Comparison of ENCODE assay signal across 26 cellular contexts in the genomic region with DNA sequence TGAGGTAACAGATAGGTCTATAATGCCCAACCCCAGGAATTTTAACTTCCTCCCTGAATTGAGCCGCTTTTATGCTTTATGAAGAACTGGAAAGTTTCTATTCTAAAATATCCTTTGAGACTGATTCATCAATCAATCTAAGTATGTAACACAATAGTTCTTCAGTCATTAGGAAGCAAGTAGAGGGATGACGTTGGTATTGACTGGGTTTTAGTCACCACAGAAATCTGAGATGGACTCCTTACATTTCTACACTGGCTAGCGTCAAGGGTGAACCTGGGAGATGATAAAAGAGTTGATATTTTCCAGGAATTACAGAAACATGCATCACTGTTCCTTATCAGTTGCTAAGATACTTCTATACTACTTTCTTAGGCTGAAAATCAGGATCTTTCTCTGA.
A peak's percentile ranks its signal among the peaks of the same experiment; 100 is the strongest.
DNase-seq lines count a peak whose midpoint lies in the region; ATAC-seq and TF ChIP-seq lines count a peak whose summit lies in the region.
"Had no signal": no experiment of that assay in that cellular context is flagged by ENCODE, and none has a peak within 500 bp of the region (broad histone marks: within the 10 kb centered on the region; RNA-seq: fewer than 3 reads in every experiment).

No MANE protein-coding gene starts in this region.

- no peak overlapping the region for H4K8ac ChIP-seq in IMR-90 (ENCODE audit: low read depth in 2 of 2, low read length in 2 of 2)

- no peaks in the 10 kb centered on the region for H3K79me1 ChIP-seq in IMR-90 (ENCODE audit: low read depth in 1 of 2, low read length in 2 of 2)

- no peak overlapping the region for H2AK5ac ChIP-seq in IMR-90 (ENCODE audit: low read depth, low read length)

- no peak overlapping the region for H3K27ac ChIP-seq in IMR-90 (ENCODE audit: insufficient read depth, low read length)
- H3K27ac ChIP-seq: A549 had no signal

- no peak overlapping the region for H3K56ac ChIP-seq in IMR-90 (ENCODE audit: extremely low read depth, insufficient read depth, low read length)

- no peak overlapping the region for H3K4me3 ChIP-seq in IMR-90 (ENCODE audit: insufficient read depth, low read depth, low read length)
- no peak overlapping the region for H3K4me3 ChIP-seq in epithelial cell of esophagus (ENCODE audit: low read length)
- H3K4me3 ChIP-seq: A549, GM12878 had no signal

- DNase-seq in IMR-90 (no peak), amniotic epithelial cell (ENCODE audit: low read depth) (peak; percentile 53), epithelial cell of esophagus (ENCODE audit: low read depth) (peak; percentile 9), stromal cell of bone marrow (ENCODE audit: low read depth) (peak; percentile 6), NCI-H1436 (lab: John Stamatoyannopoulos, UW) (no peak), NCI-H69 (lab: John Stamatoyannopoulos, UW) (no peak)
- DNase-seq: AML-193; C1 segment of cervical spinal cord; Caco-2; CD4-positive, alpha-beta memory T cell; DMS 273 treated with DMSO at 0.1 percent for 48 hours; DMS79; EL; GDM1; HCEC 1CT; Karpas-422; NCI-H1092 treated with DMSO at 0.1 percent for 48 hours; NCI-H1436 treated with DMSO at 0.1 percent for 48 hours; NCI-H187 treated with DMSO at 0.1 percent for 48 hours; NCI-H446; NCI-H524 treated with DMSO at 0.1 percent for 48 hours; SHP77 treated with DMSO at 0.1 percent for 48 hours had no signal

- H2AFZ ChIP-seq in IMR-90 (replicated peaks; ENCODE audit: low read length, poor library complexity), result no peak overlapping the region

- H2BK20ac ChIP-seq in IMR-90 (ENCODE audit: low read depth, low read length), result no peak overlapping the region

- TF ChIP-seq POLR2A in IMR-90 (IDR thresholded peaks at IDR 0.05; ENCODE audit: low read depth, low read length), result no peak

- 0 out of 2 replicates have a peak overlapping the region, but pooled peaks have one; percentile 25 for H3K14ac ChIP-seq in IMR-90 (replicated peaks; ENCODE audit: low read depth, low read length)

- no peaks in the 10 kb centered on the region for H3K27me3 ChIP-seq in IMR-90 (ENCODE audit: control insufficient read depth, insufficient read depth, low read length)

- no CpG with 5 or more reads among the region's 3 CpGs for WGBS in IMR-90 (ENCODE audit: extremely low coverage in 2 of 2, insufficient read length in 1 of 2), 2 experiments

- no peak overlapping the region for H4K5ac ChIP-seq in IMR-90 (ENCODE audit: low read depth, low read length)

- no TSS peak for BruUV-seq in IMR-90 (replicated peaks; lab: Mats Ljungman, UMichigan)

- no peak overlapping the region for H3K4me2 ChIP-seq in IMR-90 (ENCODE audit: low read depth, low read length)
- H3K4me2 ChIP-seq: A549 had no signal

- H3K23ac ChIP-seq in IMR-90 (ENCODE audit: low read depth, low read length), result no peak overlapping the region

- no peak overlapping the region for H3K4ac ChIP-seq in IMR-90 (ENCODE audit: low read depth, low read length)

- no peaks in the 10 kb centered on the region for H3K4me1 ChIP-seq in IMR-90 (ENCODE audit: control insufficient read depth, insufficient read depth, low read length)
- H3K4me1 ChIP-seq: A549, Caco-2 had no signal

- no peak for TF ChIP-seq RAD21 in IMR-90 (IDR thresholded peaks at IDR 0.05; ENCODE audit: low read length)

- no peak overlapping the region for H3K9ac ChIP-seq in IMR-90 (ENCODE audit: low read depth, low read length)

- H2BK15ac ChIP-seq in IMR-90 (ENCODE audit: low read depth, low read length), result no peak overlapping the region

- no peak for ATAC-seq in IMR-90 (ENCODE audit: low read depth)
- no peak for ATAC-seq in GM18868 (IDR thresholded peaks at IDR 0.05; ENCODE audit: unreplicated experiment)
- ATAC-seq: A549, GM12878, Panc1 had no signal

- no peaks in the 10 kb centered on the region for H4K20me1 ChIP-seq in IMR-90 (ENCODE audit: insufficient read depth, low read length)

- H2BK5ac ChIP-seq in IMR-90 (ENCODE audit: low read depth, low read length, poor library complexity, severe bottlenecking), result no peak overlapping the region

- no peak overlapping the region for H3K18ac ChIP-seq in IMR-90 (ENCODE audit: low read depth, low read length)

- no peaks in the 10 kb centered on the region for H3K9me3 ChIP-seq in IMR-90 (ENCODE audit: control insufficient read depth, insufficient read depth, low read length)
- H3K9me3 ChIP-seq: A549, Caco-2 had no signal

- no peak overlapping the region for H4K91ac ChIP-seq in IMR-90 (ENCODE audit: insufficient read depth, low read depth, low read length)

- no peaks in the 10 kb centered on the region for H3K36me3 ChIP-seq in IMR-90 (ENCODE audit: control insufficient read depth, insufficient read depth, low read length)

- H2AK9ac ChIP-seq in IMR-90 (replicated peaks; ENCODE audit: low read depth, low read length, poor library complexity), result no peak overlapping the region

- TF ChIP-seq CTCF in IMR-90 (conservative IDR thresholded peaks at IDR 0.05; ENCODE audit: low read depth, low read length) (no peak), epithelial cell of esophagus (IDR thresholded peaks at IDR 0.05; ENCODE audit: insufficient read depth, low read depth, low read length, missing control alignments) (no peak)

- no peaks in the 10 kb centered on the region for H3K9me1 ChIP-seq in IMR-90 (ENCODE audit: insufficient read depth, low read length)

- POLR2A ChIA-PET in IMR-90 (lab: Charles Lee; ENCODE audit: unreplicated experiment), result no interaction called here

- in situ Hi-C loops in IMR-90 (cut with MboI; ENCODE audit: low sequenced_read_pairs), result no loop called here

- H2BK120ac ChIP-seq in IMR-90 (ENCODE audit: low read depth, low read length), result no peak overlapping the region

- CTCF ChIA-PET in IMR-90 (lab: Yijun Ruan, JAX), result interaction anchor here (0.8 kb wide), 2 partner anchors 45 to 263 kb away, joined by 3 read pairs; no protein-coding TSS in a partner anchor

- intact Hi-C loops in IMR-90 (cut with micrococcal nuclease), result loop anchor here (10.0 kb wide), 1 partner anchor 47 kb away; no protein-coding TSS in a partner anchor

- dilution Hi-C loops in IMR-90 (cut with HindIII; ENCODE audit: low sequenced_read_pairs, unreplicated experiment), result no loop called here

TF ChIP-seq in IMR-90, 13 proteins besides CTCF, POLR2A, EP300 and RAD21:
- TF ChIP-seq NFE2L2 (IDR thresholded peaks at IDR 0.05; ENCODE audit: low read depth, low read length) (no peak), MXI1 (IDR thresholded peaks at IDR 0.05; ENCODE audit: borderline replicate concordance, low read depth, low read length) (no peak), CHD1 (IDR thresholded peaks at IDR 0.05; ENCODE audit: low read depth, low read length) (no peak), MAFK (IDR thresholded peaks at IDR 0.05; ENCODE audit: low read depth, low read length) (no peak), RCOR1 (IDR thresholded peaks at IDR 0.05; ENCODE audit: insufficient replicate concordance, low read length) (no peak), FOS (IDR thresholded peaks at IDR 0.05; ENCODE audit: low read depth, low read length) (no peak), RFX5 (IDR thresholded peaks at IDR 0.05; ENCODE audit: low read depth, low read length) (no peak), SMC3 (IDR thresholded peaks at IDR 0.05; ENCODE audit: low read depth, low read length) (no peak), MAZ (IDR thresholded peaks at IDR 0.05; ENCODE audit: borderline replicate concordance, low read depth, low read length) (no peak), CEBPB (IDR thresholded peaks at IDR 0.05; ENCODE audit: low read depth, low read length) (no peak)
- TF ChIP-seq, protein P1, sequence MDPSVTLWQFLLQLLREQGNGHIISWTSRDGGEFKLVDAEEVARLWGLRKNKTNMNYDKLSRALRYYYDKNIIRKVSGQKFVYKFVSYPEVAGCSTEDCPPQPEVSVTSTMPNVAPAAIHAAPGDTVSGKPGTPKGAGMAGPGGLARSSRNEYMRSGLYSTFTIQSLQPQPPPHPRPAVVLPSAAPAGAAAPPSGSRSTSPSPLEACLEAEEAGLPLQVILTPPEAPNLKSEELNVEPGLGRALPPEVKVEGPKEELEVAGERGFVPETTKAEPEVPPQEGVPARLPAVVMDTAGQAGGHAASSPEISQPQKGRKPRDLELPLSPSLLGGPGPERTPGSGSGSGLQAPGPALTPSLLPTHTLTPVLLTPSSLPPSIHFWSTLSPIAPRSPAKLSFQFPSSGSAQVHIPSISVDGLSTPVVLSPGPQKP (IDR thresholded peaks at IDR 0.05; ENCODE audit: borderline replicate concordance, low read depth, low read length), result no peak

Comparison
In these comparisons a context has a peak if more than half of its experiments do, and no peak if none do; other contexts are left out.
1. DNase-seq: peak in amniotic epithelial cell (single experiment), epithelial cell of esophagus (single experiment) and stromal cell of bone marrow (single experiment); none in IMR-90 (single experiment), NCI-H1436 (single experiment) and NCI-H69 (single experiment).